ENCODE assay signal across 19 cellular contexts in genomic region chr11:8232849-8233606, GRCh38. TPM values are rescaled to one million over a fixed set of nuclear protein-coding genes. Genes with fewer than 3 reads are reported as not detected.
DNase-seq lines count a peak whose midpoint lies in the region; TF ChIP-seq lines count a peak whose summit lies in the region.
"Had no signal": no experiment of that assay in that cellular context is flagged by ENCODE, and none has a peak within 500 bp of the region (broad histone marks: within the 10 kb centered on the region; RNA-seq: fewer than 3 reads in every experiment).

No MANE protein-coding gene starts in this region.

- H3K79me2 ChIP-seq in SK-N-SH (ENCODE audit: insufficient read depth), result no peaks in the 10 kb centered on the region

- peaks cover 0 to 98% of the 10 kb centered on the region in 2 experiments; a peak in 2 of 4 replicates for H3K4me1 ChIP-seq in SK-N-SH (ENCODE audit: control insufficient read depth in 1 of 2, insufficient read depth in 2 of 2, low read depth in 1 of 2, low read length in 1 of 2)
- peaks cover 40 to 44% of the 10 kb centered on the region in 2 donors for H3K4me1 ChIP-seq in thyroid gland
- peaks cover 58% of the 10 kb centered on the region for H3K4me1 ChIP-seq in BE2C
- peaks cover 0 to 8% (median 0%) of the 10 kb centered on the region in 4 donors for H3K4me1 ChIP-seq in tibial artery

- intact Hi-C loops in thyroid gland (cut with DNase I), result no loop called here
- intact Hi-C loops in tibial artery (cut with DNase I; ENCODE audit: low total_unique reads), result no loop called here

- H3K27ac ChIP-seq in SK-N-SH (ENCODE audit: low read depth in 2 of 2, low read length in 1 of 2), result peak overlapping the region in 1 of 2 experiments; percentile 96; a peak in 3 of 4 replicates
- peak overlapping the region; percentile 10 to 69 (median 66) for H3K27ac ChIP-seq in thyroid gland
- H3K27ac ChIP-seq in tibial artery, result no peak overlapping the region
- H3K27ac ChIP-seq: SJCRH30 had no signal

- no peaks in the 10 kb centered on the region for H3F3A ChIP-seq in SK-N-SH (replicated peaks; ENCODE audit: insufficient read depth)

- H3K9ac ChIP-seq in SK-N-SH, result no peak overlapping the region

- 0 out of 2 replicates have a peak, but pooled peaks have one; percentile 8 for TF ChIP-seq RAD21 in SK-N-SH (IDR thresholded peaks at IDR 0.05; ENCODE audit: low read length)

- no peaks in the 10 kb centered on the region for H3K27me3 Mint-ChIP-seq in mesothelial cell of epicardium (ENCODE audit: low read depth)
- H3K27me3 Mint-ChIP-seq: B cell had no signal

- 61% methylated on average over 6 of the region's 9 CpGs for WGBS in SK-N-SH (ENCODE audit: low lambda C conversion rate)
- WGBS in thyroid gland, 2 donors, result 76 to 78% methylated on average over 7 of the region's 9 CpGs

- H3K4me3 ChIP-seq in SK-N-SH (ENCODE audit: low read depth in 2 of 2, low read length in 1 of 2), result no peak overlapping the region; a peak in 1 of 4 replicates
- no peak overlapping the region for H3K4me3 ChIP-seq in thyroid gland (replicated peaks in 1 of 3)
- H3K4me3 ChIP-seq in BE2C (ENCODE audit: low read depth, low read length), result no peak overlapping the region
- H3K4me3 ChIP-seq in tibial artery, result no peak overlapping the region
- H3K4me3 ChIP-seq: K562, MG63, SJCRH30 had no signal

- H3K4me2 ChIP-seq in SK-N-SH, result no peak overlapping the region

- no peak for TF ChIP-seq EP300 in SK-N-SH (IDR thresholded peaks at IDR 0.05; ENCODE audit: borderline replicate concordance in 1 of 2, low read depth in 1 of 2, low read length in 1 of 2)

- no peak for TF ChIP-seq POLR2A in thyroid gland (IDR thresholded peaks at IDR 0.05)

- no peak overlapping the region for H3K4me3 Mint-ChIP-seq in mesothelial cell of epicardium
- H3K4me3 Mint-ChIP-seq: B cell had no signal

- no peaks in the 10 kb centered on the region for H3K36me3 ChIP-seq in SK-N-SH (replicated peaks in 1 of 2; ENCODE audit: control insufficient read depth in 1 of 2, insufficient read depth in 2 of 2, low read length in 1 of 2)
- no peaks in the 10 kb centered on the region for H3K36me3 ChIP-seq in thyroid gland
- H3K36me3 ChIP-seq in BE2C, result no peaks in the 10 kb centered on the region
- no peaks in the 10 kb centered on the region for H3K36me3 ChIP-seq in tibial artery
- H3K36me3 ChIP-seq: MG63, SJCRH30 had no signal

- no peaks in the 10 kb centered on the region for H3K27me3 ChIP-seq in SK-N-SH (ENCODE audit: insufficient read depth)
- H3K27me3 ChIP-seq in thyroid gland, result no peaks in the 10 kb centered on the region
- H3K27me3 ChIP-seq in BE2C, result no peaks in the 10 kb centered on the region
- peaks cover 0 to 19% of the 10 kb centered on the region in 2 donors for H3K27me3 ChIP-seq in tibial artery
- H3K27me3 ChIP-seq: MG63, SJCRH30 had no signal

- DNase-seq in NCI-H446 treated with DMSO at 0.1 percent for 48 hours (lab: John Stamatoyannopoulos, UW) (peak; percentile 14), NCI-H446 (lab: John Stamatoyannopoulos, UW) (no peak), SK-N-SH (peak; percentile 55), mesothelial cell of epicardium (ENCODE audit: low spot score in 2 of 2, unreplicated experiment in 2 of 2) (no peak), thyroid gland (no peak), NCI-H187 (lab: John Stamatoyannopoulos, UW) (no peak), BE2C (no peak), tibial artery (no peak)
- DNase-seq: DMS53, H7, MG63, NCI-H1436, NCI-H1930, NCI-H345, NCI-H526 treated with DMSO at 0.1 percent for 48 hours, SJCRH30 had no signal

- TF ChIP-seq CTCF in SK-N-SH (IDR thresholded peaks at IDR 0.05) (no peak), mesothelial cell of epicardium (IDR thresholded peaks at IDR 0.05; ENCODE audit: unreplicated experiment) (no peak), thyroid gland (IDR thresholded peaks at IDR 0.05) (no peak), BE2C (IDR thresholded peaks at IDR 0.05; ENCODE audit: low read depth, low read length) (no peak), tibial artery (IDR thresholded peaks at IDR 0.05) (no peak)

- H3K4me1 Mint-ChIP-seq in mesothelial cell of epicardium, result peaks cover 55% of the 10 kb centered on the region

- H3K9me3 ChIP-seq in SK-N-SH, result no peaks in the 10 kb centered on the region
- no peaks in the 10 kb centered on the region for H3K9me3 ChIP-seq in thyroid gland
- no peaks in the 10 kb centered on the region for H3K9me3 ChIP-seq in BE2C
- no peaks in the 10 kb centered on the region for H3K9me3 ChIP-seq in tibial artery
- H3K9me3 ChIP-seq: MG63, SJCRH30 had no signal

- POLR2A ChIA-PET in SK-N-SH (lab: Yijun Ruan, JAX), result interaction anchor here (0.6 to 7.4 kb wide), 10 partner anchors 10 to 246 kb away, joined by 3 to 87 read pairs (median 4); partner anchors contain the start of gene LMO1

- peak overlapping the region; percentile 26 for H3K27ac Mint-ChIP-seq in mesothelial cell of epicardium
- H3K27ac Mint-ChIP-seq: B cell had no signal

- no peaks in the 10 kb centered on the region for H4K20me1 ChIP-seq in SK-N-SH (ENCODE audit: insufficient read depth)

- no peaks in the 10 kb centered on the region for H3K9me2 ChIP-seq in SK-N-SH

- CTCF ChIA-PET in SK-N-SH (lab: Yijun Ruan, JAX), result interaction anchor here (1.0 to 19.6 kb wide), 8 partner anchors 11 to 334 kb away, joined by 3 to 604 read pairs (median 5); partner anchors contain the start of gene LMO1

- no peaks in the 10 kb centered on the region for H3K36me3 Mint-ChIP-seq in mesothelial cell of epicardium

- H2AFZ ChIP-seq in SK-N-SH (ENCODE audit: low read depth), result no peak overlapping the region

- no peaks in the 10 kb centered on the region for H3K9me3 Mint-ChIP-seq in mesothelial cell of epicardium

TF ChIP-seq in SK-N-SH, 30 proteins besides CTCF, POLR2A, EP300 and RAD21 (continues in another document):
- TF ChIP-seq YY1 (IDR thresholded peaks at IDR 0.05; ENCODE audit: low read depth) (no peak), FOXJ3 (CRISPR knock-in tag; IDR thresholded peaks at IDR 0.05) (no peak), SIN3A (IDR thresholded peaks at IDR 0.05; ENCODE audit: borderline replicate concordance, low read depth, low read length) (no peak), FOXM1 (IDR thresholded peaks at IDR 0.05; ENCODE audit: low read depth) (no peak), RXRA (IDR thresholded peaks at IDR 0.05; ENCODE audit: borderline replicate concordance, low read depth) (no peak), NFIC (IDR thresholded peaks at IDR 0.05; ENCODE audit: borderline replicate concordance) (no peak), USF1 (IDR thresholded peaks at IDR 0.05; ENCODE audit: borderline replicate concordance, low read depth) (no peak), GABPA (IDR thresholded peaks at IDR 0.05; ENCODE audit: low read depth) (no peak), MXI1 (IDR thresholded peaks at IDR 0.05; ENCODE audit: low read depth, low read length) (no peak), USF2 (IDR thresholded peaks at IDR 0.05; ENCODE audit: borderline replicate concordance, low read depth, low read length) (no peak)
- TF ChIP-seq, protein P1, sequence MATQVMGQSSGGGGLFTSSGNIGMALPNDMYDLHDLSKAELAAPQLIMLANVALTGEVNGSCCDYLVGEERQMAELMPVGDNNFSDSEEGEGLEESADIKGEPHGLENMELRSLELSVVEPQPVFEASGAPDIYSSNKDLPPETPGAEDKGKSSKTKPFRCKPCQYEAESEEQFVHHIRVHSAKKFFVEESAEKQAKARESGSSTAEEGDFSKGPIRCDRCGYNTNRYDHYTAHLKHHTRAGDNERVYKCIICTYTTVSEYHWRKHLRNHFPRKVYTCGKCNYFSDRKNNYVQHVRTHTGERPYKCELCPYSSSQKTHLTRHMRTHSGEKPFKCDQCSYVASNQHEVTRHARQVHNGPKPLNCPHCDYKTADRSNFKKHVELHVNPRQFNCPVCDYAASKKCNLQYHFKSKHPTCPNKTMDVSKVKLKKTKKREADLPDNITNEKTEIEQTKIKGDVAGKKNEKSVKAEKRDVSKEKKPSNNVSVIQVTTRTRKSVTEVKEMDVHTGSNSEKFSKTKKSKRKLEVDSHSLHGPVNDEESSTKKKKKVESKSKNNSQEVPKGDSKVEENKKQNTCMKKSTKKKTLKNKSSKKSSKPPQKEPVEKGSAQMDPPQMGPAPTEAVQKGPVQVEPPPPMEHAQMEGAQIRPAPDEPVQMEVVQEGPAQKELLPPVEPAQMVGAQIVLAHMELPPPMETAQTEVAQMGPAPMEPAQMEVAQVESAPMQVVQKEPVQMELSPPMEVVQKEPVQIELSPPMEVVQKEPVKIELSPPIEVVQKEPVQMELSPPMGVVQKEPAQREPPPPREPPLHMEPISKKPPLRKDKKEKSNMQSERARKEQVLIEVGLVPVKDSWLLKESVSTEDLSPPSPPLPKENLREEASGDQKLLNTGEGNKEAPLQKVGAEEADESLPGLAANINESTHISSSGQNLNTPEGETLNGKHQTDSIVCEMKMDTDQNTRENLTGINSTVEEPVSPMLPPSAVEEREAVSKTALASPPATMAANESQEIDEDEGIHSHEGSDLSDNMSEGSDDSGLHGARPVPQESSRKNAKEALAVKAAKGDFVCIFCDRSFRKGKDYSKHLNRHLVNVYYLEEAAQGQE (IDR thresholded peaks at IDR 0.05; ENCODE audit: low read depth, low read length), result no peak

RNA-seq across cellular contexts. Expression of gene LMO1, which starts 30.6 kb away (rescaled TPM):
- polyA plus RNA-seq in SK-N-SH (2012; rRNA removed), result 0.12 and 0.62 TPM in 2 replicates
- polyA plus RNA-seq in SK-N-SH (2012; cell fraction: cytosol; rRNA removed), result 0.59 and 0.60 TPM in 2 replicates
- polyA plus RNA-seq in SK-N-SH (2012; cell fraction: nucleus; rRNA removed), result 0.35 and 1.3 TPM in 2 replicates
- 2.5 to 4.1 TPM (median 3.2 TPM) in 3 replicates for total RNA-seq in mesothelial cell of epicardium
- total RNA-seq in thyroid gland, result under 1 TPM in 1 of 4 donors, not detected in 3; 0.59 TPM
- 4.4 TPM for polyA plus RNA-seq in BE2C (2012; ENCODE audit: insufficient read depth, insufficient read length, low read depth)
- total RNA-seq: B cell, K562, LHCN-M2 had no signal
- polyA plus RNA-seq: K562 had no signal

Comparison
In these comparisons a context has a peak if more than half of its experiments do, and no peak if none do; other contexts are left out.
1. DNase-seq: peak in NCI-H446 treated with DMSO at 0.1 percent for 48 hours (single experiment) and SK-N-SH (single experiment); none in NCI-H446 (0 of 2), mesothelial cell of epicardium (0 of 2), thyroid gland (0 of 2), NCI-H187 (0 of 2), BE2C (single experiment) and tibial artery (0 of 2).
2. H3K27ac ChIP-seq: peak in thyroid gland (3 of 3); none in tibial artery (0 of 2).